ENCODE assay signal across 24 cellular contexts in genomic region chr1:218748071-218748470, GRCh38.
"Had no signal": no experiment of that assay in that cellular context is flagged by ENCODE, and none has a peak within 500 bp of the region (broad histone marks: within the 10 kb centered on the region; RNA-seq: fewer than 3 reads in every experiment).

No MANE protein-coding gene starts in this region.

- H3K27ac Mint-ChIP-seq: activated naive CD4-positive, alpha-beta T cell treated with anti-CD3 and anti-CD28 coated beads, Interleukin-2, amount 50 U/mL, for 72 hours; endodermal cell; memory B cell; nephron; T-helper 2 cell treated with Interferon-gamma antibody and Interleukin-4, amounts not matched to agents 5 μg/mL and 100 μg/mL, for 36 hours had no signal

- H3K4me3 ChIP-seq: coronary artery, gastrocnemius medialis, ovary, prostate gland, spleen, testis, uterus had no signal

- H3K4me1 ChIP-seq: gastrocnemius medialis, prostate gland, spleen, testis, uterus had no signal

- H3K27me3 ChIP-seq: gastrocnemius medialis, neutrophil, ovary, spleen, testis, uterus had no signal

- H3K27ac ChIP-seq: coronary artery, epithelial cell of prostate, gastrocnemius medialis, neutrophil, ovary, prostate gland, spleen, testis, uterus, WERI-Rb-1 had no signal

- DNase-seq: activated CD4-positive, alpha-beta T cell treated with anti-CD3 and anti-CD28 coated beads, Interleukin-2, amount 50 U/mL, for 1 hour; activated CD4-positive, CD25-positive, alpha-beta regulatory T cell treated with anti-CD3 and anti-CD28 coated beads, Interleukin-2, amount 50 U/mL, for 72 hours; activated T-cell treated with anti-CD3 and anti-CD28 coated beads, Interleukin-2, amount 50 U/mL, for 1 hour; cerebellar nuclear complex; endodermal cell; gastrocnemius medialis; hippocampal formation; left ventricle myocardium superior; ovary; spleen; stimulated activated CD4-positive, alpha-beta T cell treated with anti-CD3 and anti-CD28 coated beads, Interleukin-4, amount 100 ng/mL, for 1 hour; stimulated activated naive CD4-positive, alpha-beta T cell; testis; trophoblast cell; uterus; WERI-Rb-1 had no signal

- H3K27me3 Mint-ChIP-seq: memory B cell had no signal

- H3K4me3 Mint-ChIP-seq: endodermal cell; memory B cell; nephron; T-helper 2 cell treated with Interferon-gamma antibody and Interleukin-4, amounts not matched to agents 5 μg/mL and 100 μg/mL, for 36 hours had no signal

- H3K4me1 Mint-ChIP-seq: endodermal cell, memory B cell, nephron had no signal

- H3K36me3 ChIP-seq: gastrocnemius medialis, neutrophil, ovary, prostate gland, spleen, uterus, WERI-Rb-1 had no signal

- ATAC-seq: activated naive CD4-positive, alpha-beta T cell treated with anti-CD3 and anti-CD28 coated beads, Interleukin-2, amount 50 U/mL, for 72 hours; gastrocnemius medialis; left ventricle myocardium superior had no signal

- H3K9me3 ChIP-seq: gastrocnemius medialis, neutrophil, ovary, prostate gland, testis, uterus had no signal

- H3K36me3 Mint-ChIP-seq: activated naive CD4-positive, alpha-beta T cell treated with anti-CD3 and anti-CD28 coated beads, Interleukin-2, amount 50 U/mL, for 72 hours; memory B cell had no signal
